In genomic region chr12:19248929-19249602, GRCh38 we compare ENCODE assay signal across 2 cellular contexts.
A peak's percentile ranks its signal among the peaks of the same experiment; 100 is the strongest.
TF ChIP-seq lines count a peak whose summit lies in the region.

No MANE protein-coding gene starts in this region.

TF ChIP-seq in A549, 52 proteins besides CTCF, POLR2A, EP300 and RAD21:
- TF ChIP-seq ZNF302 (CRISPR knock-in tag; IDR thresholded peaks at IDR 0.05) (no peak), ZC3H11A (IDR thresholded peaks at IDR 0.05) (no peak), JUNB (IDR thresholded peaks at IDR 0.05) (no peak), MYC (IDR thresholded peaks at IDR 0.05; ENCODE audit: borderline replicate concordance, low read length) (no peak)
- TF ChIP-seq, protein P1, sequence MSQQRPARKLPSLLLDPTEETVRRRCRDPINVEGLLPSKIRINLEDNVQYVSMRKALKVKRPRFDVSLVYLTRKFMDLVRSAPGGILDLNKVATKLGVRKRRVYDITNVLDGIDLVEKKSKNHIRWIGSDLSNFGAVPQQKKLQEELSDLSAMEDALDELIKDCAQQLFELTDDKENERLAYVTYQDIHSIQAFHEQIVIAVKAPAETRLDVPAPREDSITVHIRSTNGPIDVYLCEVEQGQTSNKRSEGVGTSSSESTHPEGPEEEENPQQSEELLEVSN (IDR thresholded peaks at IDR 0.05; ENCODE audit: borderline replicate concordance, low read depth) = no peak

TF ChIP-seq in IMR-90, 13 proteins besides CTCF, POLR2A, EP300 and RAD21:
- TF ChIP-seq FOS (IDR thresholded peaks at IDR 0.05; ENCODE audit: low read depth, low read length) (0 out of 2 replicates have a peak, but pooled peaks have one; percentile 17), CEBPB (IDR thresholded peaks at IDR 0.05; ENCODE audit: low read depth, low read length) (peak; percentile 88), RCOR1 (IDR thresholded peaks at IDR 0.05; ENCODE audit: insufficient replicate concordance, low read length) (no peak), MAFK (IDR thresholded peaks at IDR 0.05; ENCODE audit: low read depth, low read length) (no peak), CHD1 (IDR thresholded peaks at IDR 0.05; ENCODE audit: low read depth, low read length) (no peak)
